ENCODE assay signal across 8 cellular contexts in genomic region chr2:86441392-86441788, GRCh38. TPM values are rescaled to one million over a fixed set of nuclear protein-coding genes. Genes with fewer than 3 reads are reported as not detected.
DNase-seq lines count a peak whose midpoint lies in the region; ATAC-seq and TF ChIP-seq lines count a peak whose summit lies in the region.

No MANE protein-coding gene starts in this region.

- peaks cover 49% of the 10 kb centered on the region for H3K4me1 Mint-ChIP-seq in brain

- peaks cover 20% of the 10 kb centered on the region for H3K27me3 Mint-ChIP-seq in brain

- H3K9me3 Mint-ChIP-seq in brain, result peaks cover 35 to 49% (median 44%) of the 10 kb centered on the region in 5 experiments

- no peak for TF ChIP-seq CTCF in brain (conservative IDR thresholded peaks at IDR 0.05)

- H3K9ac ChIP-seq in mucosa of stomach (ENCODE audit: low read length), result peak overlapping the region; percentile 81

- no peaks in the 10 kb centered on the region for H3K27me3 ChIP-seq in mucosa of stomach (ENCODE audit: control insufficient read depth, insufficient read depth, low read length)

- ATAC-seq in HG03103 (IDR thresholded peaks at IDR 0.05; ENCODE audit: low read depth, unreplicated experiment) (peak; percentile 11), left lobe of liver (no peak), GM21360 (IDR thresholded peaks at IDR 0.05; ENCODE audit: unreplicated experiment) (no peak)

- H3K4me3 Mint-ChIP-seq in brain, result peak overlapping the region; percentile 93 to 97 (median 95)

- DNase-seq in left lobe of liver (ENCODE audit: low spot score) (no peak), DMS 273 (lab: John Stamatoyannopoulos, UW; ENCODE audit: unreplicated experiment) (no peak), MV-4-11 (lab: John Stamatoyannopoulos, UW) (no peak)

- H3K9me3 ChIP-seq in mucosa of stomach (ENCODE audit: control insufficient read depth, low read length), result peaks cover 9% of the 10 kb centered on the region

- H3K4me3 ChIP-seq in mucosa of stomach (ENCODE audit: low read length), result no peak overlapping the region

- peaks cover 76% of the 10 kb centered on the region for H3K36me3 Mint-ChIP-seq in brain

- peak; percentile 81 for TF ChIP-seq POLR2A in GM18526 (IDR thresholded peaks at IDR 0.05; ENCODE audit: extremely low read depth, insufficient read length)

- H3K36me3 ChIP-seq in mucosa of stomach (ENCODE audit: control insufficient read depth, insufficient read depth, low read length), result no peaks in the 10 kb centered on the region

- H3K4me1 ChIP-seq in mucosa of stomach (ENCODE audit: control insufficient read depth, insufficient read depth, low read length), result peaks cover 12% of the 10 kb centered on the region

- H3K27ac Mint-ChIP-seq in brain, result peak overlapping the region; percentile 100

RNA-seq across cellular contexts. Expression of gene KDM3A, which starts 0.2 kb away (rescaled TPM):
- polyA plus RNA-seq in brain (ENCODE audit: insufficient read depth, low read depth, low replicate concordance), result 25.4 TPM
- total RNA-seq in left lobe of liver, result 12.9 TPM
